8 cellular contexts compared by ENCODE assay signal in the genomic region with DNA sequence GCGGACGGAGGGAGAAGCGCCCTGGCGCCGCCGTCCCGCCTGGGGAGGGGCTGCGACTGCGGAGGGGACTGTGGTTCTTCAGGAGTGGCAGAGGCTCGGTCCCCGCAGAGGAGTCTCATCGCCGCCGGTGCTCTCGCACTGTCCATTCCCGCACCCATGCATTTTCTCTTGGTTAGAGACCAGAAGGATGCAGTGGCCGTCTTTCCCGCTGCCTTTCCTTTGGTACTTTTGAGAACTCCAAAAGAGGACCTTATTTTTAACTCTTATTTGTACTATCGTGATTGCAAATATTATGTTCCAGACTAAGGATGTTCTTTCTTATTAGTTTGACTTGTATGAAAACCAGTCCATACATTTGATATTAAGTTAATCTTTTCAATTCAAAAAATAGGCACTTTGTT. TPM values are rescaled to one million over a fixed set of nuclear protein-coding genes. Genes with fewer than 3 reads are reported as not detected.
DNase-seq lines count a peak whose midpoint lies in the region; ATAC-seq and TF ChIP-seq lines count a peak whose summit lies in the region.

No MANE protein-coding gene starts in this region.

- no peak overlapping the region for H4K91ac ChIP-seq in neuronal stem cell (ENCODE audit: low read depth, low read length, poor library complexity)

- peaks cover 40% of the 10 kb centered on the region for H3K79me2 ChIP-seq in ACC112 (ENCODE audit: control insufficient read depth, insufficient read depth, low read length, unreplicated experiment)

- no peaks in the 10 kb centered on the region for H3K27me3 ChIP-seq in ACC112 (ENCODE audit: insufficient read depth, low read length)
- no peaks in the 10 kb centered on the region for H3K27me3 ChIP-seq in neuronal stem cell (ENCODE audit: control insufficient read depth in 3 of 3, insufficient read depth in 3 of 3, low read depth in 1 of 3, low read length in 3 of 3)
- no peaks in the 10 kb centered on the region for H3K27me3 ChIP-seq in upper lobe of right lung

- H2BK120ac ChIP-seq in neuronal stem cell (ENCODE audit: low read depth, low read length): no peak overlapping the region

- H3K27ac ChIP-seq in ACC112 (ENCODE audit: low read depth, low read length) (peak overlapping the region; percentile 95), neuronal stem cell (replicated peaks; ENCODE audit: low read length) (peak overlapping the region; percentile 98), upper lobe of right lung (peak overlapping the region; percentile 99)

- peak overlapping the region; percentile 61 for H3K9ac ChIP-seq in neuronal stem cell (ENCODE audit: low read depth, low read length, poor library complexity)

- H3K4me1 Mint-ChIP-seq in activated T-cell treated with anti-CD3 and anti-CD28 coated beads, Interleukin-2, amount 50 U/mL, for 4 hours (ENCODE audit: low read depth): peaks cover 18% of the 10 kb centered on the region

- H3K27me3 Mint-ChIP-seq in activated T-cell treated with anti-CD3 and anti-CD28 coated beads, Interleukin-2, amount 50 U/mL, for 4 hours (ENCODE audit: low read depth): no peaks in the 10 kb centered on the region

- no CpG with 5 or more reads among the region's 19 CpGs for WGBS in neuronal stem cell (ENCODE audit: extremely low coverage in 2 of 2, insufficient read length in 2 of 2, insufficient replicate concordance in 1 of 2), 2 donors

- DNase-seq in NCI-H460 (ENCODE audit: extremely low read depth, low read depth): peak; percentile 54
- peak; percentile 24 for DNase-seq in activated T-cell treated with anti-CD3 and anti-CD28 coated beads, Interleukin-2, amount 50 U/mL, for 4 hours
- peak; percentile 53 for DNase-seq in fibroblast of villous mesenchyme (ENCODE audit: low read depth)
- DNase-seq in neuronal stem cell (ENCODE audit: low spot score): no peak
- DNase-seq in upper lobe of right lung: peak; percentile 86

- H2AFZ ChIP-seq in ACC112 (ENCODE audit: low read length, unreplicated experiment) (peak overlapping the region; percentile 68), neuronal stem cell (ENCODE audit: low read length) (peak overlapping the region; percentile 94)

- H2BK12ac ChIP-seq in neuronal stem cell (ENCODE audit: low read length): no peak overlapping the region

- H3K36me3 Mint-ChIP-seq in activated T-cell treated with anti-CD3 and anti-CD28 coated beads, Interleukin-2, amount 50 U/mL, for 4 hours (ENCODE audit: insufficient read depth): no peaks in the 10 kb centered on the region

- H3K9me3 ChIP-seq in neuronal stem cell (replicated peaks in 1 of 2; ENCODE audit: control insufficient read depth in 2 of 2, insufficient read depth in 1 of 2, low read depth in 1 of 2, low read length in 2 of 2) (peaks cover 0 to 6% of the 10 kb centered on the region in 2 donors), upper lobe of right lung (no peaks in the 10 kb centered on the region)

- TF ChIP-seq CTCF in GM12873 (IDR thresholded peaks at IDR 0.05; ENCODE audit: insufficient read depth, low read depth, low read length, missing control alignments) (peak; percentile 42), fibroblast of villous mesenchyme (IDR thresholded peaks at IDR 0.05; ENCODE audit: insufficient read depth, low read depth, low read length) (no peak), upper lobe of right lung (IDR thresholded peaks at IDR 0.05) (no peak)

- H3K4me1 ChIP-seq in ACC112 (ENCODE audit: control insufficient read depth, insufficient read depth, low read length, unreplicated experiment) (peaks cover 7% of the 10 kb centered on the region), neuronal stem cell (ENCODE audit: control insufficient read depth in 2 of 2, insufficient read depth in 1 of 2, low read depth in 1 of 2, low read length in 2 of 2) (peaks cover 0 to 1% of the 10 kb centered on the region in 2 donors), upper lobe of right lung (peaks cover 26% of the 10 kb centered on the region)

- H3K36me3 ChIP-seq in ACC112 (ENCODE audit: insufficient read depth, low read length) (no peaks in the 10 kb centered on the region), neuronal stem cell (replicated peaks in 1 of 2; ENCODE audit: control insufficient read depth in 2 of 2, insufficient read depth in 2 of 2, low read length in 2 of 2) (peaks cover 0 to 25% of the 10 kb centered on the region in 2 donors), upper lobe of right lung (peaks cover 7% of the 10 kb centered on the region)

- H3K4ac ChIP-seq in neuronal stem cell (ENCODE audit: low read length): no peak overlapping the region

- H3K4me3 ChIP-seq in ACC112 (ENCODE audit: low read depth, low read length): peak overlapping the region; percentile 92
- peak overlapping the region; percentile 94 for H3K4me3 ChIP-seq in fibroblast of villous mesenchyme (ENCODE audit: low read depth, low read length)
- H3K4me3 ChIP-seq in neuronal stem cell (ENCODE audit: low read length in 2 of 2): peak overlapping the region; percentile 82 to 91
- H3K4me3 ChIP-seq in upper lobe of right lung: peak overlapping the region; percentile 93

- peak overlapping the region; percentile 99 for H3K18ac ChIP-seq in neuronal stem cell (ENCODE audit: low read length)

- no peak overlapping the region for H3K4me2 ChIP-seq in neuronal stem cell (ENCODE audit: insufficient read depth, low read length, poor library complexity, severe bottlenecking)

- peak overlapping the region; percentile 3 for H3K23ac ChIP-seq in neuronal stem cell (ENCODE audit: low read depth, low read length, poor library complexity)

- H2AK5ac ChIP-seq in neuronal stem cell (ENCODE audit: low read depth, low read length): peak overlapping the region; percentile 45

- H2BK5ac ChIP-seq in neuronal stem cell (ENCODE audit: low read length): peak overlapping the region; percentile 91

- H4K8ac ChIP-seq in neuronal stem cell (ENCODE audit: low read depth, low read length): no peak overlapping the region

- H3K14ac ChIP-seq in neuronal stem cell (ENCODE audit: low read length): peak overlapping the region; percentile 79

- H2BK15ac ChIP-seq in neuronal stem cell (ENCODE audit: low read length): peak overlapping the region; percentile 81

- ATAC-seq in HG02885 (IDR thresholded peaks at IDR 0.05; ENCODE audit: poor library complexity, unreplicated experiment) (peak; percentile 47), upper lobe of right lung (peak; percentile 69)
- ATAC-seq in activated T-cell treated with anti-CD3 and anti-CD28 coated beads, Interleukin-2, amount 50 U/mL, for 4 hours: peak; percentile 46 to 56

- no peaks in the 10 kb centered on the region for H3K9me3 Mint-ChIP-seq in activated T-cell treated with anti-CD3 and anti-CD28 coated beads, Interleukin-2, amount 50 U/mL, for 4 hours

- peaks cover 3% of the 10 kb centered on the region for H3K79me1 ChIP-seq in neuronal stem cell (ENCODE audit: low read depth, low read length)

- H3K4me3 Mint-ChIP-seq in activated T-cell treated with anti-CD3 and anti-CD28 coated beads, Interleukin-2, amount 50 U/mL, for 4 hours: peak overlapping the region; percentile 90

- intact Hi-C loops in upper lobe of right lung (cut with DNase I): no loop called here

RNA-seq across cellular contexts. Expression of a gene that starts 0.6 kb away (rescaled TPM):
- total RNA-seq in NCI-H460 (2014; rRNA removed; shearing (Covaris generic)): 23.6 and 32.8 TPM in 2 replicates
- polyA plus RNA-seq in NCI-H460 (2014; cell fraction: nucleus; rRNA removed): 25.6 and 46.0 TPM in 2 replicates
- total RNA-seq in activated T-cell treated with anti-CD3 and anti-CD28 coated beads, Interleukin-2, amount 50 U/mL, for 4 hours: 1 to 10 TPM; 4.0 to 5.1 (median 4.9) TPM
- total RNA-seq in fibroblast of villous mesenchyme (28.3 and 40.6 TPM in 2 replicates), upper lobe of right lung (60.6 TPM)
- polyA plus RNA-seq in neuronal stem cell (2013, experiment 1 of 2): 28.6 TPM
- 27.9 TPM for polyA plus RNA-seq in neuronal stem cell (2013, experiment 2 of 2)
